Comparison of ENCODE assay signal across 8 cellular contexts in the genomic region with DNA sequence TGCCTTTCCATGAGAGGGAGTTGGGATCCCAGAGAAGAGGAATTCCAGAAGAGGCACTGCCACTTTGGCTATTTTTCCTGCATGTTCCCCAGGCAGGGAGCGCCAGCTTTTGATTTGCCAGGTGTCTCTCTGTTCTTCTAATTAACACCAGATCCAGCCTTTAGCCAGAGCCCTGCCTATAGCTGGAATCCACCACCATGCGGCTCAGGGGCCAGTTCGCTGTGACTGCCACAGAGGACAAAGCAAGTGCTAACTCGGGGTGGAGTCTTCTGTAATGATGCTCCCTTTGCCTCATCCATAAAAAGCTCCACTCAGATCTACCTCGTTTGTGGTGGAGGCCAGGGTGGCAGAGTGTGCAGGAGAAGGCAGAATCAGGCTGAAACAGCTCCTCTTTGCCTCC. TPM values are rescaled to one million over a fixed set of nuclear protein-coding genes. Genes with fewer than 3 reads are reported as not detected.
DNase-seq lines count a peak whose midpoint lies in the region; ATAC-seq and TF ChIP-seq lines count a peak whose summit lies in the region.

No MANE protein-coding gene starts in this region.

- peak overlapping the region; percentile 81 for H3K9ac ChIP-seq in HCT116 (ENCODE audit: low read length)

- BruUV-seq in HCT116 (replicated peaks; lab: Mats Ljungman, UMichigan), result no TSS peak

- H3K9me3 ChIP-seq in HCT116 (ENCODE audit: control insufficient read depth in 1 of 2, insufficient read depth in 1 of 2, low read depth in 1 of 2, low read length in 2 of 2) (no peaks in the 10 kb centered on the region), T-helper 17 cell (ENCODE audit: control insufficient read depth, low read length, poor library complexity, severe bottlenecking) (no peaks in the 10 kb centered on the region), heart right ventricle (no peaks in the 10 kb centered on the region)

- POLR2A ChIA-PET in HCT116 (lab: Charles Lee), result interaction anchor here (1.0 to 2.8 kb wide), 4 partner anchors 10 to 19 kb away, joined by 3 to 20 read pairs (median 9); a partner anchor contains a TSS

- ATAC-seq in HCT116, result peak; percentile 24
- no peak for ATAC-seq in T-helper 17 cell
- peak in 7 of 8 donors; percentile 3 to 36 (median 17) for ATAC-seq in heart right ventricle
- ATAC-seq in stimulated activated effector memory CD8-positive, alpha-beta T cell treated with anti-CD3 and anti-CD28 coated beads, Interleukin-12 subunit alpha, Interleukin-12 subunit beta, amount 100 ng/mL, for 72 hours, result no peak
- no peak for ATAC-seq in HG03378 (IDR thresholded peaks at IDR 0.05; ENCODE audit: unreplicated experiment)
- no peak for ATAC-seq in GM18502 (IDR thresholded peaks at IDR 0.05; ENCODE audit: poor library complexity, unreplicated experiment)

- H2AFZ ChIP-seq in HCT116 (ENCODE audit: low read depth, low read length, poor library complexity, severe bottlenecking), result peak overlapping the region; percentile 5

- intact Hi-C loops in HCT116 (cut with micrococcal nuclease) (no loop called here), heart right ventricle (cut with DNase I) (loop anchor here in 3 of 10 donors (2.0 kb wide), 2 partner anchors 18 to 24 kb away; a partner anchor contains a TSS)

- H3K27ac Mint-ChIP-seq in T-helper 17 cell, result no peak overlapping the region
- H3K27ac Mint-ChIP-seq in stimulated activated effector memory CD8-positive, alpha-beta T cell treated with anti-CD3 and anti-CD28 coated beads, Interleukin-12 subunit alpha, Interleukin-12 subunit beta, amount 100 ng/mL, for 72 hours, result no peak overlapping the region

- H3K36me3 Mint-ChIP-seq in T-helper 17 cell (ENCODE audit: low read depth), result peaks cover 5% of the 10 kb centered on the region
- no peaks in the 10 kb centered on the region for H3K36me3 Mint-ChIP-seq in stimulated activated effector memory CD8-positive, alpha-beta T cell treated with anti-CD3 and anti-CD28 coated beads, Interleukin-12 subunit alpha, Interleukin-12 subunit beta, amount 100 ng/mL, for 72 hours

- RAD21 ChIA-PET in HCT116 (lab: Charles Lee; ENCODE audit: low non-redundant PET in 1 of 2, low total read pairs in 2 of 2, uncharacterized antibody in 2 of 2, unreplicated experiment in 2 of 2), result interaction anchor here in 1 of 2 experiments (1.1 kb wide), 1 partner anchor 18 kb away, joined by 3 read pairs; a partner anchor contains a TSS

- no peaks in the 10 kb centered on the region for H3K9me2 ChIP-seq in HCT116 (ENCODE audit: insufficient read depth)

- CTCF ChIA-PET in HCT116 (lab: Charles Lee), result interaction anchor here (0.7 to 1.6 kb wide), 2 partner anchors 9 to 17 kb away, joined by 3 to 5 read pairs; a partner anchor contains a TSS

- TF ChIP-seq POLR2A in HCT116 (IDR thresholded peaks at IDR 0.05; ENCODE audit: borderline replicate concordance, extremely low read depth, insufficient read depth, insufficient read length), result no peak

- no peaks in the 10 kb centered on the region for H3K79me2 ChIP-seq in HCT116 (ENCODE audit: insufficient read depth, low read length)

- H3K4me1 ChIP-seq in HCT116 (ENCODE audit: control insufficient read depth in 1 of 2, insufficient read depth in 2 of 2, low read length in 2 of 2) (peaks cover 13 to 34% of the 10 kb centered on the region in 2 experiments), heart right ventricle (peaks cover 6 to 25% (median 19%) of the 10 kb centered on the region in 9 donors)

- whole genome bisulfite sequencing in heart right ventricle, 2 donors, result 32 to 35% methylated on average over 5 of the region's 5 CpGs

- peaks cover 15% of the 10 kb centered on the region for H3K4me1 Mint-ChIP-seq in T-helper 17 cell
- no peaks in the 10 kb centered on the region for H3K4me1 Mint-ChIP-seq in stimulated activated effector memory CD8-positive, alpha-beta T cell treated with anti-CD3 and anti-CD28 coated beads, Interleukin-12 subunit alpha, Interleukin-12 subunit beta, amount 100 ng/mL, for 72 hours

- no peak for TF ChIP-seq RAD21 in HCT116 (IDR thresholded peaks at IDR 0.05; ENCODE audit: low read depth)

- peaks cover 26% of the 10 kb centered on the region for H3K27me3 Mint-ChIP-seq in T-helper 17 cell

- H3K36me3 ChIP-seq in HCT116 (ENCODE audit: control insufficient read depth in 1 of 2, insufficient read depth in 2 of 2, low read length in 2 of 2), result no peaks in the 10 kb centered on the region
- no peaks in the 10 kb centered on the region for H3K36me3 ChIP-seq in heart right ventricle

- DNase-seq in HCT116 (ENCODE audit: low read depth, low spot score) (no peak), T-helper 17 cell (no peak), heart right ventricle (no peak), NCI-H2081 treated with DMSO at 0.1 percent for 48 hours (lab: John Stamatoyannopoulos, UW) (no peak), KG1 (lab: John Stamatoyannopoulos, UW) (no peak)
- no peak for DNase-seq in stimulated activated effector memory CD8-positive, alpha-beta T cell treated with anti-CD3 and anti-CD28 coated beads, Interleukin-12 subunit alpha, Interleukin-12 subunit beta, amount 100 ng/mL, for 72 hours (ENCODE audit: low spot score in 2 of 2)

- no peaks in the 10 kb centered on the region for H4K20me1 ChIP-seq in HCT116 (ENCODE audit: insufficient read depth)

- H3K4me2 ChIP-seq in HCT116 (ENCODE audit: low read length), result peak overlapping the region; percentile 92

- no peaks in the 10 kb centered on the region for H3K27me3 ChIP-seq in HCT116 (ENCODE audit: insufficient read depth, low read length)
- H3K27me3 ChIP-seq in heart right ventricle, result no peaks in the 10 kb centered on the region

- H3K9me3 Mint-ChIP-seq in stimulated activated effector memory CD8-positive, alpha-beta T cell treated with anti-CD3 and anti-CD28 coated beads, Interleukin-12 subunit alpha, Interleukin-12 subunit beta, amount 100 ng/mL, for 72 hours, result no peaks in the 10 kb centered on the region

- TF ChIP-seq CTCF in HCT116 (IDR thresholded peaks at IDR 0.05 in 2 of 3, conservative IDR thresholded peaks at IDR 0.05 in 1 of 3; ENCODE audit: borderline replicate concordance in 1 of 3, insufficient read depth in 1 of 3, low read depth in 2 of 3, low read length in 2 of 3), result no peak
- peak in 1 of 9 donors; percentile 6 for TF ChIP-seq CTCF in heart right ventricle (IDR thresholded peaks at IDR 0.05)

- peak overlapping the region in 1 of 2 experiments; percentile 63; a peak in 2 of 4 replicates for H3K4me3 ChIP-seq in HCT116 (replicated peaks in 1 of 2; ENCODE audit: low read depth in 1 of 2, low read length in 2 of 2)
- peak overlapping the region in 7 of 10 donors; percentile 34 to 67 (median 60) for H3K4me3 ChIP-seq in heart right ventricle

- peak overlapping the region; percentile 75 for H3K4me3 Mint-ChIP-seq in T-helper 17 cell
- H3K4me3 Mint-ChIP-seq in stimulated activated effector memory CD8-positive, alpha-beta T cell treated with anti-CD3 and anti-CD28 coated beads, Interleukin-12 subunit alpha, Interleukin-12 subunit beta, amount 100 ng/mL, for 72 hours, result peak overlapping the region; percentile 67

- H3K27ac ChIP-seq in HCT116 (ENCODE audit: low read depth, low read length) (peak overlapping the region; percentile 76; the same call in 1 of the 2 replicates), heart right ventricle (peak overlapping the region; percentile 89 to 99 (median 96))

TF ChIP-seq in HCT116, 20 proteins besides CTCF, POLR2A, EP300 and RAD21 (continues in another document):
- no peak for TF ChIP-seq YY1 (IDR thresholded peaks at IDR 0.05; ENCODE audit: extremely low read depth, insufficient replicate concordance, low read depth, low read length)
- TF ChIP-seq EZH2phosphoT487 (IDR thresholded peaks at IDR 0.05; ENCODE audit: borderline replicate concordance), result no peak
- no peak for TF ChIP-seq JUND (IDR thresholded peaks at IDR 0.05)
- TF ChIP-seq, protein P1, sequence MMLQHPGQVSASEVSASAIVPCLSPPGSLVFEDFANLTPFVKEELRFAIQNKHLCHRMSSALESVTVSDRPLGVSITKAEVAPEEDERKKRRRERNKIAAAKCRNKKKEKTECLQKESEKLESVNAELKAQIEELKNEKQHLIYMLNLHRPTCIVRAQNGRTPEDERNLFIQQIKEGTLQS (IDR thresholded peaks at IDR 0.05), result no peak
- TF ChIP-seq, protein P2, sequence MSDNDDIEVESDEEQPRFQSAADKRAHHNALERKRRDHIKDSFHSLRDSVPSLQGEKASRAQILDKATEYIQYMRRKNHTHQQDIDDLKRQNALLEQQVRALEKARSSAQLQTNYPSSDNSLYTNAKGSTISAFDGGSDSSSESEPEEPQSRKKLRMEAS (IDR thresholded peaks at IDR 0.05), result no peak
- no peak for TF ChIP-seq ZFX (IDR thresholded peaks at IDR 0.05)
- TF ChIP-seq, protein P3, sequence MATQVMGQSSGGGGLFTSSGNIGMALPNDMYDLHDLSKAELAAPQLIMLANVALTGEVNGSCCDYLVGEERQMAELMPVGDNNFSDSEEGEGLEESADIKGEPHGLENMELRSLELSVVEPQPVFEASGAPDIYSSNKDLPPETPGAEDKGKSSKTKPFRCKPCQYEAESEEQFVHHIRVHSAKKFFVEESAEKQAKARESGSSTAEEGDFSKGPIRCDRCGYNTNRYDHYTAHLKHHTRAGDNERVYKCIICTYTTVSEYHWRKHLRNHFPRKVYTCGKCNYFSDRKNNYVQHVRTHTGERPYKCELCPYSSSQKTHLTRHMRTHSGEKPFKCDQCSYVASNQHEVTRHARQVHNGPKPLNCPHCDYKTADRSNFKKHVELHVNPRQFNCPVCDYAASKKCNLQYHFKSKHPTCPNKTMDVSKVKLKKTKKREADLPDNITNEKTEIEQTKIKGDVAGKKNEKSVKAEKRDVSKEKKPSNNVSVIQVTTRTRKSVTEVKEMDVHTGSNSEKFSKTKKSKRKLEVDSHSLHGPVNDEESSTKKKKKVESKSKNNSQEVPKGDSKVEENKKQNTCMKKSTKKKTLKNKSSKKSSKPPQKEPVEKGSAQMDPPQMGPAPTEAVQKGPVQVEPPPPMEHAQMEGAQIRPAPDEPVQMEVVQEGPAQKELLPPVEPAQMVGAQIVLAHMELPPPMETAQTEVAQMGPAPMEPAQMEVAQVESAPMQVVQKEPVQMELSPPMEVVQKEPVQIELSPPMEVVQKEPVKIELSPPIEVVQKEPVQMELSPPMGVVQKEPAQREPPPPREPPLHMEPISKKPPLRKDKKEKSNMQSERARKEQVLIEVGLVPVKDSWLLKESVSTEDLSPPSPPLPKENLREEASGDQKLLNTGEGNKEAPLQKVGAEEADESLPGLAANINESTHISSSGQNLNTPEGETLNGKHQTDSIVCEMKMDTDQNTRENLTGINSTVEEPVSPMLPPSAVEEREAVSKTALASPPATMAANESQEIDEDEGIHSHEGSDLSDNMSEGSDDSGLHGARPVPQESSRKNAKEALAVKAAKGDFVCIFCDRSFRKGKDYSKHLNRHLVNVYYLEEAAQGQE (IDR thresholded peaks at IDR 0.05; ENCODE audit: low read depth), result no peak
- no peak for TF ChIP-seq FOSL1 (IDR thresholded peaks at IDR 0.05; ENCODE audit: low read depth)

RNA-seq across cellular contexts. Expression of a gene that starts 17.9 kb away (rescaled TPM):
- total RNA-seq in HCT116 (2021; ENCODE audit: unreplicated experiment), result 82.7 TPM
- polyA plus RNA-seq in HCT116 (2012), result 75.8 and 86.4 TPM in 2 replicates
- total RNA-seq in T-helper 17 cell, result 100 to 1,000 TPM; 114 to 132 TPM
- total RNA-seq in heart right ventricle, result 100 to 1,000 TPM in 2 of 10 donors, 10 to 100 TPM in 8; 76.4 to 138 (median 86.3) TPM
- 10 to 100 TPM; 31.2 to 31.7 TPM for polyA plus RNA-seq in heart right ventricle

RNA-seq across cellular contexts. Expression of a gene that starts 45.8 kb away (rescaled TPM):
- 1.1 TPM for total RNA-seq in HCT116 (2021; ENCODE audit: unreplicated experiment)
- 0.40 and 0.61 TPM in 2 replicates for polyA plus RNA-seq in HCT116 (2012)
- total RNA-seq in T-helper 17 cell, result 1 to 10 TPM; 1.3 to 1.4 TPM
- total RNA-seq in heart right ventricle, result 1 to 10 TPM in 9 of 10 donors, under 1 TPM in 1; 1.00 to 2.9 (median 1.7) TPM
- polyA plus RNA-seq in heart right ventricle, result 1 to 10 TPM; 1.3 to 8.4 TPM

Comparison
In these comparisons a context has a peak if more than half of its experiments do, and no peak if none do; other contexts are left out.
1. ATAC-seq: peak in HCT116 (single experiment) and heart right ventricle (7 of 8); none in T-helper 17 cell (single experiment), stimulated activated effector memory CD8-positive, alpha-beta T cell treated with anti-CD3 and anti-CD28 coated beads, Interleukin-12 subunit alpha, Interleukin-12 subunit beta, amount 100 ng/mL, for 72 hours (single experiment), HG03378 (single experiment) and GM18502 (single experiment).